Comparison of ENCODE assay signal across 8 cellular contexts in the genomic region with DNA sequence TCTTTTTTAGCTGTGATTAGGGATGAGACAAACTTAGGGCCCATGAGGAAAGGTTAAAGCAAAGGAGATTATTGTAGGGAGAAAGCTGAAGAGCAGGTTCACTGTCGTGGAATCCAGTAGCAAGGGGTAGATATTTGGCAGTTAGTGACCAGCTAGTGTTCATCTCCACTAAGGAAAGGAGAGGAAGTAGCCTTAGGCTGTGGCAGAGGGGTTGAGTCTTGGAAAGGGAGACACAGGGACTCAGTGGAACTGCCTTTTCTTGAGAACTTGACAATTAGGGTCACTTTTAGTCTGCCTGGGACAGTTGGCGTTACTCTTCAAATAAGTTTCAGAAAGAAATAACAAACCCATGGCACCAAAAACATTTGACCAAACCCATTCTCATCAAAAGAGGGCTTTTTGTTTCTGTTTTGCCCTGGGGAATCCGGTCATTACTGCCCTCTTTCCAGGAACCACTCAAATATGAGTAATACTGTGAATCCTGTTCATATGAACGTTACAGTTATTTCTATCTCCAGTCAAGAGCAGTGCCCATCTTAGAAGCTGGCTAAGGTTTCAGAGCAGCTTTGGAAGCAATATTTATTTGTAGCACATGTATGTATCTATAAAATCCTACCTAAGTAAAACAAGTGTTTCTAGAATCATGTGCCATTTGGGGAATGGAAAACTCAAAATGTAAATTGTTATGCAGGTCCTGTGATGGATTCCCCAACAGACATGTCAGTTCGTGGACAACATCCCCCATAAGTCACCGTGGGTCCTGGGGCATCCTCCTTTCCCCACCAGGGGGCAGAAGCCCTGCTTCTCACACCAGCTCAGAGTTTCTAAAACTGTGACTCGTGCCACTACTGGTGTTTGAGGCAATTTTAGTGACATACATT.
DNase-seq lines count a peak whose midpoint lies in the region; ATAC-seq and TF ChIP-seq lines count a peak whose summit lies in the region.

No MANE protein-coding gene starts in this region.

- H3K4me2 ChIP-seq in MM.1S (ENCODE audit: low read depth, low read length), result no peak overlapping the region

- no peaks in the 10 kb centered on the region for H3K36me3 ChIP-seq in MM.1S (replicated peaks; ENCODE audit: insufficient read depth, low read length)
- no peaks in the 10 kb centered on the region for H3K36me3 ChIP-seq in effector memory CD4-positive, alpha-beta T cell (ENCODE audit: control insufficient read depth, insufficient read depth, low read length)

- H3K4me3 ChIP-seq in MM.1S (ENCODE audit: low read length), result no peak overlapping the region
- no peak overlapping the region for H3K4me3 ChIP-seq in effector memory CD4-positive, alpha-beta T cell (ENCODE audit: insufficient read depth, low read depth, low read length, poor library complexity, severe bottlenecking)
- H3K4me3 ChIP-seq in retinal pigment epithelial cell (ENCODE audit: low read length), result no peak overlapping the region

- H3K27ac ChIP-seq in MM.1S (ENCODE audit: low read length), result no peak overlapping the region
- H3K27ac ChIP-seq in effector memory CD4-positive, alpha-beta T cell (ENCODE audit: insufficient read depth, low read length, poor library complexity, severe bottlenecking), result no peak overlapping the region

- DNase-seq in COLO668 (lab: John Stamatoyannopoulos, UW; ENCODE audit: unreplicated experiment), result peak; percentile 50
- DNase-seq in MM.1S, result peak; percentile 61
- DNase-seq in activated CD4-positive, alpha-beta T cell treated with anti-CD3 and anti-CD28 coated beads for 1 hour, result peak; percentile 21
- peak in 2 of 3 donors; percentile 6 to 20 for DNase-seq in effector memory CD4-positive, alpha-beta T cell
- no peak for DNase-seq in retinal pigment epithelial cell (ENCODE audit: low read depth)
- DNase-seq in NK-92 (lab: John Stamatoyannopoulos, UW; ENCODE audit: unreplicated experiment), result no peak

- no peak overlapping the region for H3K9ac ChIP-seq in MM.1S (ENCODE audit: low read length)

- ATAC-seq in GM19467 (IDR thresholded peaks at IDR 0.05; ENCODE audit: unreplicated experiment) (peak; percentile 77), HG03097 (IDR thresholded peaks at IDR 0.05; ENCODE audit: low FRiP score, unreplicated experiment) (no peak)

- H3K27me3 ChIP-seq in MM.1S (replicated peaks; ENCODE audit: insufficient read depth, low read length), result no peaks in the 10 kb centered on the region
- peaks cover 4% of the 10 kb centered on the region for H3K27me3 ChIP-seq in effector memory CD4-positive, alpha-beta T cell (replicated peaks; ENCODE audit: control insufficient read depth, insufficient read depth, low read length, poor library complexity, severe bottlenecking)

- peak; percentile 83 for TF ChIP-seq CTCF in MM.1S (IDR thresholded peaks at IDR 0.05; ENCODE audit: low read length)
- TF ChIP-seq CTCF in retinal pigment epithelial cell (conservative IDR thresholded peaks at IDR 0.05; ENCODE audit: low read depth, low read length), result peak; percentile 64

- no peak overlapping the region for H2AFZ ChIP-seq in MM.1S (ENCODE audit: low read length)

- no peaks in the 10 kb centered on the region for H3K4me1 ChIP-seq in MM.1S (ENCODE audit: low read length)
- no peaks in the 10 kb centered on the region for H3K4me1 ChIP-seq in effector memory CD4-positive, alpha-beta T cell (ENCODE audit: control insufficient read depth, insufficient read depth, low read length, poor library complexity, severe bottlenecking)

- no peaks in the 10 kb centered on the region for H3K79me2 ChIP-seq in MM.1S (ENCODE audit: low read length)

- H3K9me2 ChIP-seq in MM.1S (replicated peaks; ENCODE audit: insufficient read depth, low read length), result no peaks in the 10 kb centered on the region

- H3F3A ChIP-seq in MM.1S (ENCODE audit: insufficient read depth, low read length), result no peaks in the 10 kb centered on the region

- H4K20me1 ChIP-seq in MM.1S (ENCODE audit: insufficient read depth, low read length), result no peaks in the 10 kb centered on the region

- H3K9me3 ChIP-seq in MM.1S (replicated peaks; ENCODE audit: insufficient read depth, low read length), result no peaks in the 10 kb centered on the region
- H3K9me3 ChIP-seq in effector memory CD4-positive, alpha-beta T cell (ENCODE audit: control insufficient read depth, low read length), result no peaks in the 10 kb centered on the region

Comparison
In these comparisons a context has a peak if more than half of its experiments do, and no peak if none do; other contexts are left out.
1. DNase-seq: peak in COLO668 (single experiment), MM.1S (single experiment), activated CD4-positive, alpha-beta T cell treated with anti-CD3 and anti-CD28 coated beads for 1 hour (single experiment) and effector memory CD4-positive, alpha-beta T cell (2 of 3); none in retinal pigment epithelial cell (single experiment) and NK-92 (single experiment).